ENCODE assay signal across 8 cellular contexts in genomic region chr2:37809525-37809924, GRCh38.
DNase-seq lines count a peak whose midpoint lies in the region; ATAC-seq and TF ChIP-seq lines count a peak whose summit lies in the region.

No MANE protein-coding gene starts in this region.

- H3K4me3 Mint-ChIP-seq in CD8-positive, alpha-beta T cell, result no peak overlapping the region

- no peak overlapping the region for H3K27ac ChIP-seq in CD8-positive, alpha-beta T cell (ENCODE audit: low read depth, low read length)
- H3K27ac ChIP-seq in MM.1S (ENCODE audit: low read length) (no peak overlapping the region), colonic mucosa (no peak overlapping the region)

- no peaks in the 10 kb centered on the region for H3K36me3 Mint-ChIP-seq in CD8-positive, alpha-beta T cell

- peaks cover 3% of the 10 kb centered on the region for H3K9me3 Mint-ChIP-seq in CD8-positive, alpha-beta T cell

- H3K9ac ChIP-seq in MM.1S (ENCODE audit: low read length) (no peak overlapping the region), colonic mucosa (ENCODE audit: low read depth in 2 of 2, low read length in 2 of 2) (no peak overlapping the region)

- no peaks in the 10 kb centered on the region for H3K27me3 ChIP-seq in CD8-positive, alpha-beta T cell (ENCODE audit: insufficient read depth, low read length)
- H3K27me3 ChIP-seq in MM.1S (replicated peaks; ENCODE audit: insufficient read depth, low read length) (no peaks in the 10 kb centered on the region), colonic mucosa (no peaks in the 10 kb centered on the region)

- H3K36me3 ChIP-seq in CD8-positive, alpha-beta T cell (ENCODE audit: insufficient read depth, low read length), result no peaks in the 10 kb centered on the region
- H3K36me3 ChIP-seq in MM.1S (replicated peaks; ENCODE audit: insufficient read depth, low read length) (no peaks in the 10 kb centered on the region), colonic mucosa (no peaks in the 10 kb centered on the region), mucosa of descending colon (ENCODE audit: low read depth) (no peaks in the 10 kb centered on the region)

- H3K9me3 ChIP-seq in CD8-positive, alpha-beta T cell (ENCODE audit: low read length), result no peaks in the 10 kb centered on the region
- H3K9me3 ChIP-seq in MM.1S (replicated peaks; ENCODE audit: insufficient read depth, low read length) (no peaks in the 10 kb centered on the region), colonic mucosa (no peaks in the 10 kb centered on the region), mucosa of descending colon (no peaks in the 10 kb centered on the region)

- H3K9me2 ChIP-seq in MM.1S (replicated peaks; ENCODE audit: insufficient read depth, low read length), result no peaks in the 10 kb centered on the region

- intact Hi-C loops in CD8-positive, alpha-beta T cell (cut with DNase I, micrococcal nuclease), result loop anchor here in 1 of 2 experiments (1.0 kb wide), 1 partner anchor 395 kb away; no protein-coding TSS in a partner anchor
- intact Hi-C loops in colonic mucosa (cut with DNase I) (no loop called here), mucosa of descending colon (cut with DNase I, micrococcal nuclease) (no loop called here)

- H3K4me1 ChIP-seq in CD8-positive, alpha-beta T cell (ENCODE audit: insufficient read depth, low read length), result no peaks in the 10 kb centered on the region
- H3K4me1 ChIP-seq in MM.1S (ENCODE audit: low read length), result no peaks in the 10 kb centered on the region
- H3K4me1 ChIP-seq in colonic mucosa, result no peaks in the 10 kb centered on the region
- peaks cover 3% of the 10 kb centered on the region for H3K4me1 ChIP-seq in mucosa of descending colon (ENCODE audit: low read depth)

- POLR2A ChIA-PET in CD8-positive, alpha-beta T cell (lab: Charles Lee), result no interaction called here

- no peaks in the 10 kb centered on the region for H4K20me1 ChIP-seq in MM.1S (ENCODE audit: insufficient read depth, low read length)

- CTCF ChIA-PET in CD8-positive, alpha-beta T cell (lab: Charles Lee), result interaction anchor here (1.0 to 1.7 kb wide), 3 partner anchors 10 to 414 kb away, joined by 3 to 7 read pairs (median 3); no protein-coding TSS in a partner anchor

- H2AFZ ChIP-seq in MM.1S (ENCODE audit: low read length), result no peak overlapping the region

- no peaks in the 10 kb centered on the region for H3K27me3 Mint-ChIP-seq in CD8-positive, alpha-beta T cell (ENCODE audit: low read depth)

- no peak for ATAC-seq in CD8-positive, alpha-beta T cell
- ATAC-seq in mucosa of descending colon, result no peak
- ATAC-seq in HG03039 (IDR thresholded peaks at IDR 0.05; ENCODE audit: unreplicated experiment), result no peak
- ATAC-seq in GM21447 (IDR thresholded peaks at IDR 0.05; ENCODE audit: unreplicated experiment), result no peak
- ATAC-seq in GM19455 (IDR thresholded peaks at IDR 0.05; ENCODE audit: unreplicated experiment), result no peak

- H3K4me3 ChIP-seq in CD8-positive, alpha-beta T cell (ENCODE audit: low read depth, low read length), result no peak overlapping the region
- H3K4me3 ChIP-seq in MM.1S (ENCODE audit: low read length) (no peak overlapping the region), colonic mucosa (no peak overlapping the region), mucosa of descending colon (no peak overlapping the region)

- no peaks in the 10 kb centered on the region for H3F3A ChIP-seq in MM.1S (ENCODE audit: insufficient read depth, low read length)

- H3K4me1 Mint-ChIP-seq in CD8-positive, alpha-beta T cell (ENCODE audit: low read depth), result peaks cover 3% of the 10 kb centered on the region

- H3K27ac Mint-ChIP-seq in CD8-positive, alpha-beta T cell, result no peak overlapping the region

- DNase-seq in CD8-positive, alpha-beta T cell, result no peak
- DNase-seq in MM.1S (no peak), colonic mucosa (no peak), mucosa of descending colon (peak in 2 of 3 donors; percentile 34 to 82), HK-2 (ENCODE audit: unreplicated experiment) (no peak)

- H3K79me2 ChIP-seq in MM.1S (ENCODE audit: low read length), result no peaks in the 10 kb centered on the region

- H3K4me2 ChIP-seq in MM.1S (ENCODE audit: low read depth, low read length), result no peak overlapping the region

- peak; percentile 29 for TF ChIP-seq CTCF in CD8-positive, alpha-beta T cell (IDR thresholded peaks at IDR 0.05)
- peak; percentile 41 for TF ChIP-seq CTCF in MM.1S (IDR thresholded peaks at IDR 0.05; ENCODE audit: low read length)
- peak; percentile 32 for TF ChIP-seq CTCF in colonic mucosa (IDR thresholded peaks at IDR 0.05)
- no peak for TF ChIP-seq CTCF in mucosa of descending colon (IDR thresholded peaks at IDR 0.05)

Comparison
In these comparisons a context has a peak if more than half of its experiments do, and no peak if none do; other contexts are left out.
1. DNase-seq: peak in mucosa of descending colon (2 of 3); none in CD8-positive, alpha-beta T cell (0 of 7), MM.1S (single experiment), colonic mucosa (single experiment) and HK-2 (single experiment).